ENCODE assay signal across 1 cellular context in the genomic region with DNA sequence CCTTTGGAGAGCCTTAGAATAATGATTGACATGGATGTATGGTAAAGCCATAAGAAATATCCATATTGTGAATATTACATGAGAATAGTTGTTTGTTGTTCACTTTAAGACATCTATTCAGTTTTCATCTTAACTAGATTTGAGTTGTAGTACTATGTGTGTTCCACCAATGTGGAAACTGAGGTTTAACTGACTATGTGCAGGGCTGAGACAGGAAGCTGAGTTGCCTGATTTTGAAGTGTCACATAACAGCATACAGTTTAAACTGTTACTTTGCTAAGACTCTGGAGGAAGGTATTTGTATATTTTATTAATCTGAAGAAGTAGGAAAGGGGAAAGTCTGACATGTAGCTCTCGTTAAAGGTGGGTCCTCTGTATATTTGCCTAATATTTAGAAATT.
TF ChIP-seq lines count a peak whose summit lies in the region.

No MANE protein-coding gene starts in this region.

TF ChIP-seq in IMR-90, 13 proteins besides CTCF, POLR2A, EP300 and RAD21:
- TF ChIP-seq FOS (IDR thresholded peaks at IDR 0.05; ENCODE audit: low read depth, low read length) = no peak
- no peak for TF ChIP-seq MXI1 (IDR thresholded peaks at IDR 0.05; ENCODE audit: borderline replicate concordance, low read depth, low read length)
- TF ChIP-seq, protein P1, sequence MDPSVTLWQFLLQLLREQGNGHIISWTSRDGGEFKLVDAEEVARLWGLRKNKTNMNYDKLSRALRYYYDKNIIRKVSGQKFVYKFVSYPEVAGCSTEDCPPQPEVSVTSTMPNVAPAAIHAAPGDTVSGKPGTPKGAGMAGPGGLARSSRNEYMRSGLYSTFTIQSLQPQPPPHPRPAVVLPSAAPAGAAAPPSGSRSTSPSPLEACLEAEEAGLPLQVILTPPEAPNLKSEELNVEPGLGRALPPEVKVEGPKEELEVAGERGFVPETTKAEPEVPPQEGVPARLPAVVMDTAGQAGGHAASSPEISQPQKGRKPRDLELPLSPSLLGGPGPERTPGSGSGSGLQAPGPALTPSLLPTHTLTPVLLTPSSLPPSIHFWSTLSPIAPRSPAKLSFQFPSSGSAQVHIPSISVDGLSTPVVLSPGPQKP (IDR thresholded peaks at IDR 0.05; ENCODE audit: borderline replicate concordance, low read depth, low read length) = no peak
- no peak for TF ChIP-seq MAFK (IDR thresholded peaks at IDR 0.05; ENCODE audit: low read depth, low read length)
- TF ChIP-seq CHD1 (IDR thresholded peaks at IDR 0.05; ENCODE audit: low read depth, low read length) = no peak
- TF ChIP-seq MAZ (IDR thresholded peaks at IDR 0.05; ENCODE audit: borderline replicate concordance, low read depth, low read length) = no peak
- TF ChIP-seq NFE2L2 (IDR thresholded peaks at IDR 0.05; ENCODE audit: low read depth, low read length) = no peak
- TF ChIP-seq, protein P2, sequence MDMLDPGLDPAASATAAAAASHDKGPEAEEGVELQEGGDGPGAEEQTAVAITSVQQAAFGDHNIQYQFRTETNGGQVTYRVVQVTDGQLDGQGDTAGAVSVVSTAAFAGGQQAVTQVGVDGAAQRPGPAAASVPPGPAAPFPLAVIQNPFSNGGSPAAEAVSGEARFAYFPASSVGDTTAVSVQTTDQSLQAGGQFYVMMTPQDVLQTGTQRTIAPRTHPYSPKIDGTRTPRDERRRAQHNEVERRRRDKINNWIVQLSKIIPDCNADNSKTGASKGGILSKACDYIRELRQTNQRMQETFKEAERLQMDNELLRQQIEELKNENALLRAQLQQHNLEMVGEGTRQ (IDR thresholded peaks at IDR 0.05; ENCODE audit: low read depth, low read length) = no peak
- TF ChIP-seq RFX5 (IDR thresholded peaks at IDR 0.05; ENCODE audit: low read depth, low read length) = no peak
- TF ChIP-seq SMC3 (IDR thresholded peaks at IDR 0.05; ENCODE audit: low read depth, low read length) = no peak
- TF ChIP-seq BHLHE40 (IDR thresholded peaks at IDR 0.05; ENCODE audit: low read depth, low read length) = no peak
- no peak for TF ChIP-seq CEBPB (IDR thresholded peaks at IDR 0.05; ENCODE audit: low read depth, low read length)
- TF ChIP-seq RCOR1 (IDR thresholded peaks at IDR 0.05; ENCODE audit: insufficient replicate concordance, low read length) = no peak
